9 cellular contexts compared by ENCODE assay signal in genomic region chr3:61181874-61182273, GRCh38.
DNase-seq lines count a peak whose midpoint lies in the region; ATAC-seq and TF ChIP-seq lines count a peak whose summit lies in the region.
"Had no signal": no experiment of that assay in that cellular context is flagged by ENCODE, and none has a peak within 500 bp of the region (broad histone marks: within the 10 kb centered on the region; RNA-seq: fewer than 3 reads in every experiment).

No MANE protein-coding gene starts in this region.

- no peak overlapping the region for H3K4me3 ChIP-seq in choroid plexus epithelial cell (ENCODE audit: low read depth, low read length)
- H3K4me3 ChIP-seq in CD8-positive, alpha-beta memory T cell (ENCODE audit: low read length), result no peak overlapping the region

- ATAC-seq in GM18499 (IDR thresholded peaks at IDR 0.05; ENCODE audit: insufficient read depth, unreplicated experiment) (peak; percentile 93), GM21576 (IDR thresholded peaks at IDR 0.05; ENCODE audit: unreplicated experiment) (peak; percentile 97), Right ventricle myocardium superior (ENCODE audit: poor library complexity) (no peak)

- H3K9me3 ChIP-seq in CD8-positive, alpha-beta memory T cell (ENCODE audit: low read length), result no peaks in the 10 kb centered on the region

- H3K4me1 Mint-ChIP-seq in CD8-positive, alpha-beta memory T cell, result no peaks in the 10 kb centered on the region

- H3K27me3 Mint-ChIP-seq in CD8-positive, alpha-beta memory T cell, result no peaks in the 10 kb centered on the region

- no peak overlapping the region for H3K27ac ChIP-seq in CD8-positive, alpha-beta memory T cell (ENCODE audit: low read depth, low read length)
- H3K27ac ChIP-seq: KMS-11 had no signal

- H3K27me3 ChIP-seq in CD8-positive, alpha-beta memory T cell (ENCODE audit: insufficient read depth, low read length, poor library complexity, severe bottlenecking), result no peaks in the 10 kb centered on the region

- DNase-seq in HPDE6-E6E7 (ENCODE audit: extremely low spot score) (peak; percentile 13), choroid plexus epithelial cell (ENCODE audit: low read depth) (peak; percentile 53), Right ventricle myocardium superior (no peak), NCI-H187 (lab: John Stamatoyannopoulos, UW) (no peak), T-helper 9 cell (no peak)
- DNase-seq in CD8-positive, alpha-beta memory T cell, result no peak

- POLR2A ChIA-PET in CD8-positive, alpha-beta memory T cell (lab: Charles Lee), result no interaction called here

- intact Hi-C loops in Right ventricle myocardium superior (cut with DNase I), result no loop called here

- H3K4me1 ChIP-seq in CD8-positive, alpha-beta memory T cell (ENCODE audit: insufficient read depth, low read length), result no peaks in the 10 kb centered on the region

- peaks cover 0 to 3% (median 0%) of the 10 kb centered on the region in 3 donors for H3K36me3 Mint-ChIP-seq in CD8-positive, alpha-beta memory T cell

- TF ChIP-seq CTCF in choroid plexus epithelial cell (conservative IDR thresholded peaks at IDR 0.05; ENCODE audit: low read depth, low read length), result no peak

- H3K36me3 ChIP-seq in CD8-positive, alpha-beta memory T cell (ENCODE audit: insufficient read depth, low read length), result no peaks in the 10 kb centered on the region

- CTCF ChIA-PET in CD8-positive, alpha-beta memory T cell (lab: Charles Lee), result no interaction called here

- H3K9me3 Mint-ChIP-seq in CD8-positive, alpha-beta memory T cell, result no peaks in the 10 kb centered on the region

- no peak overlapping the region for H3K27ac Mint-ChIP-seq in CD8-positive, alpha-beta memory T cell

- no peak overlapping the region for H3K4me3 Mint-ChIP-seq in CD8-positive, alpha-beta memory T cell

Comparison
In these comparisons a context has a peak if more than half of its experiments do, and no peak if none do; other contexts are left out.
1. DNase-seq: peak in HPDE6-E6E7 (single experiment) and choroid plexus epithelial cell (single experiment); none in CD8-positive, alpha-beta memory T cell (0 of 5), Right ventricle myocardium superior (single experiment), NCI-H187 (0 of 2) and T-helper 9 cell (single experiment).